ENCODE assay signal across 1 cellular context in the genomic region with DNA sequence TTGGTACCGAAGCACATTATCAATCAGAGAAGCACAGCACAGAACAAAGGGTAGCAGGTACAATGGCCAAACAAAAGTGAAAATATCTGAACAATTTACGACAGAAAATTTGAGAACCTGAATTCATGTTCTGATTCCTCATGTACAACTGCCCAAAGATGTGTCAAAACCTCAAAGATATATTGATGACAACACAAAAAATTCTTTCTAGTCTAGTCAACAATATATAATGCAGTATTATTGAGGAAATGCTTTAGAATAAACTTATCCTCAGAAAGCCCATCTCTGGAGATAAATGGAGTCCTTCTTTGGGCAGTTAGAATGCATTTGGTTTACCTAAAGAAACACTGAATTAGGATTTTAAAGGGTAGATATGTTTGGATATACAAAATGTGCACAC.
TF ChIP-seq lines count a peak whose summit lies in the region.

No MANE protein-coding gene starts in this region.

TF ChIP-seq in A549, 52 proteins besides CTCF, POLR2A, EP300 and RAD21 (continued from another document):
- no peak for TF ChIP-seq PHF8 (IDR thresholded peaks at IDR 0.05; ENCODE audit: borderline replicate concordance, low read depth)
